In genomic region chr2:196988599-196988998, GRCh38 we compare ENCODE assay signal across 9 cellular contexts.
DNase-seq lines count a peak whose midpoint lies in the region; ATAC-seq, FAIRE-seq and TF ChIP-seq lines count a peak whose summit lies in the region.
"Had no signal": no experiment of that assay in that cellular context is flagged by ENCODE, and none has a peak within 500 bp of the region (broad histone marks: within the 10 kb centered on the region; RNA-seq: fewer than 3 reads in every experiment).

No MANE protein-coding gene starts in this region.

- H3K4me1 Mint-ChIP-seq in activated naive CD4-positive, alpha-beta T cell treated with anti-CD3 and anti-CD28 coated beads, Interleukin-2, amount 50 U/mL, for 24 hours: peaks cover 69% of the 10 kb centered on the region
- peaks cover 31% of the 10 kb centered on the region for H3K4me1 Mint-ChIP-seq in WTC11

- H3K9me1 ChIP-seq in keratinocyte (ENCODE audit: control insufficient read depth, extremely low read depth, insufficient read depth, low read length): no peaks in the 10 kb centered on the region

- H3K9ac ChIP-seq in keratinocyte (ENCODE audit: control insufficient read depth, extremely low read depth, insufficient read depth, low read length): no peak overlapping the region
- no peak overlapping the region for H3K9ac ChIP-seq in trophoblast cell (ENCODE audit: low read length)

- H3K27me3 ChIP-seq in keratinocyte (ENCODE audit: control insufficient read depth, extremely low read depth, insufficient read depth, low read length): no peaks in the 10 kb centered on the region
- H3K27me3 ChIP-seq in tibial nerve: no peaks in the 10 kb centered on the region
- no peaks in the 10 kb centered on the region for H3K27me3 ChIP-seq in trophoblast cell (ENCODE audit: insufficient read depth, low read length)
- H3K27me3 ChIP-seq: cardiac muscle cell had no signal

- no peak overlapping the region for H3K4me2 ChIP-seq in keratinocyte (ENCODE audit: control insufficient read depth, extremely low read depth, insufficient read depth, low read depth, low read length)
- no peak overlapping the region for H3K4me2 ChIP-seq in trophoblast cell (ENCODE audit: low read length)

- H3K4me3 ChIP-seq in keratinocyte (ENCODE audit: control insufficient read depth in 2 of 3, extremely low read depth in 1 of 3, insufficient read depth in 2 of 3, low read depth in 1 of 3, low read length in 3 of 3) (no peak overlapping the region), tibial nerve (no peak overlapping the region), trophoblast cell (ENCODE audit: low read depth, low read length) (no peak overlapping the region)
- H3K4me3 ChIP-seq: cardiac muscle cell had no signal

- H4K20me1 ChIP-seq in keratinocyte (ENCODE audit: control insufficient read depth, extremely low read depth, insufficient read depth, low read length): no peaks in the 10 kb centered on the region

- dilution Hi-C loops in keratinocyte (cut with MboI; ENCODE audit: extremely low pct_ligation_motif_present, low sequenced_read_pairs): no loop called here

- H4K12ac ChIP-seq in trophoblast cell (ENCODE audit: low read depth, low read length): no peak overlapping the region

- no peak for FAIRE-seq in keratinocyte (lab: Jason Lieb, UNC)

- POLR2A ChIA-PET in WTC11 (lab: Charles Lee) (no interaction called here), RWPE1 (lab: Yijun Ruan, JAX; ENCODE audit: low non-redundant PET) (no interaction called here)

- H3K4me3 Mint-ChIP-seq in activated naive CD4-positive, alpha-beta T cell treated with anti-CD3 and anti-CD28 coated beads, Interleukin-2, amount 50 U/mL, for 24 hours: peak overlapping the region; percentile 46
- no peak overlapping the region for H3K4me3 Mint-ChIP-seq in WTC11

- H3K18ac ChIP-seq in trophoblast cell (ENCODE audit: low read length): no peak overlapping the region

- H3K27ac Mint-ChIP-seq in activated naive CD4-positive, alpha-beta T cell treated with anti-CD3 and anti-CD28 coated beads, Interleukin-2, amount 50 U/mL, for 24 hours: peak overlapping the region; percentile 95
- 0 out of 2 replicates have a peak overlapping the region, but pooled peaks have one; percentile 69 for H3K27ac Mint-ChIP-seq in WTC11

- H3K36me3 ChIP-seq in keratinocyte (ENCODE audit: control insufficient read depth in 2 of 2, extremely low read depth in 1 of 2, insufficient read depth in 2 of 2, low read length in 2 of 2): no peaks in the 10 kb centered on the region
- H3K36me3 ChIP-seq in tibial nerve: peaks cover 0 to 11% (median 8%) of the 10 kb centered on the region in 3 donors
- H3K36me3 ChIP-seq in trophoblast cell (ENCODE audit: control insufficient read depth in 1 of 2, insufficient read depth in 2 of 2, low read length in 2 of 2): no peaks in the 10 kb centered on the region
- H3K36me3 ChIP-seq: cardiac muscle cell had no signal

- H3K4me1 ChIP-seq in keratinocyte (ENCODE audit: control insufficient read depth, extremely low read depth, insufficient read depth, low read length): peaks cover 15% of the 10 kb centered on the region
- peaks cover 0 to 25% (median 8%) of the 10 kb centered on the region in 4 donors for H3K4me1 ChIP-seq in tibial nerve
- no peaks in the 10 kb centered on the region for H3K4me1 ChIP-seq in trophoblast cell (ENCODE audit: control insufficient read depth in 1 of 2, insufficient read depth in 2 of 2, low read length in 2 of 2)

- H3K9me3 ChIP-seq in keratinocyte (ENCODE audit: control insufficient read depth, low read depth, low read length): no peaks in the 10 kb centered on the region
- no peaks in the 10 kb centered on the region for H3K9me3 ChIP-seq in tibial nerve
- no peaks in the 10 kb centered on the region for H3K9me3 ChIP-seq in trophoblast cell (ENCODE audit: insufficient read depth, low read depth, low read length)

- H3K9me3 Mint-ChIP-seq in activated naive CD4-positive, alpha-beta T cell treated with anti-CD3 and anti-CD28 coated beads, Interleukin-2, amount 50 U/mL, for 24 hours: no peaks in the 10 kb centered on the region
- H3K9me3 Mint-ChIP-seq in WTC11: peaks cover 8% of the 10 kb centered on the region

- no peak overlapping the region for H4K8ac ChIP-seq in trophoblast cell (ENCODE audit: low read depth, low read length)

- H3K4ac ChIP-seq in trophoblast cell (ENCODE audit: low read depth, low read length): no peak overlapping the region

- H3K23ac ChIP-seq in trophoblast cell (ENCODE audit: low read length): no peak overlapping the region

- H2BK5ac ChIP-seq in trophoblast cell (ENCODE audit: low read depth, low read length, poor library complexity): no peak overlapping the region

- peak overlapping the region; percentile 87 for H3K27ac ChIP-seq in keratinocyte (ENCODE audit: control insufficient read depth, insufficient read depth, low read length)
- peak overlapping the region in 3 of 4 donors; percentile 37 to 90 (median 75) for H3K27ac ChIP-seq in tibial nerve
- no peak overlapping the region for H3K27ac ChIP-seq in RWPE1
- H3K27ac ChIP-seq in trophoblast cell (ENCODE audit: low read depth, low read length): no peak overlapping the region

- TF ChIP-seq EP300 in tibial nerve (IDR thresholded peaks at IDR 0.05): no peak

- no peak for ATAC-seq in WTC11

- no peak for DNase-seq in activated naive CD4-positive, alpha-beta T cell treated with Interleukin-2 at 50 U/mL for 16 hours
- no peak for DNase-seq in WTC11 (ENCODE audit: low spot score)
- no peak for DNase-seq in keratinocyte (ENCODE audit: low read depth, low spot score)
- DNase-seq in tibial nerve (ENCODE audit: low spot score in 2 of 2): no peak
- DNase-seq in HuH-7.5 (ENCODE audit: low spot score): no peak
- DNase-seq in RWPE1 (ENCODE audit: low spot score): no peak
- DNase-seq in trophoblast cell: no peak

- no peaks in the 10 kb centered on the region for H3K79me1 ChIP-seq in trophoblast cell (ENCODE audit: low read length)

- no peaks in the 10 kb centered on the region for H3K27me3 Mint-ChIP-seq in activated naive CD4-positive, alpha-beta T cell treated with anti-CD3 and anti-CD28 coated beads, Interleukin-2, amount 50 U/mL, for 24 hours
- no peaks in the 10 kb centered on the region for H3K27me3 Mint-ChIP-seq in WTC11 (ENCODE audit: low read depth)

- CTCF ChIA-PET in WTC11 (lab: Charles Lee): no interaction called here
- CTCF ChIA-PET in RWPE1 (lab: Yijun Ruan, JAX): interaction anchor here (0.6 kb wide), 1 partner anchor 1092 kb away, joined by 3 read pairs; no protein-coding TSS in a partner anchor

- no peak overlapping the region for H3K14ac ChIP-seq in trophoblast cell (ENCODE audit: low read length)

- 38% methylated on average over 3 of the region's 3 CpGs for WGBS in tibial nerve, 2 donors
- no CpG with 5 or more reads among the region's 3 CpGs for WGBS in trophoblast cell (ENCODE audit: extremely low coverage, insufficient coverage, insufficient read length)

- H2BK120ac ChIP-seq in trophoblast cell (ENCODE audit: insufficient read depth, low read length, poor library complexity): no peak overlapping the region

- peak overlapping the region; percentile 6 for H2AFZ ChIP-seq in keratinocyte (ENCODE audit: control insufficient read depth, low read length)
- no peak overlapping the region for H2AFZ ChIP-seq in trophoblast cell (ENCODE audit: insufficient read depth, low read length, poor library complexity)

- TF ChIP-seq CTCF in WTC11 (IDR thresholded peaks at IDR 0.05): no peak
- no peak for TF ChIP-seq CTCF in keratinocyte (optimal IDR thresholded peaks at IDR 0.05 in 1 of 3, IDR thresholded peaks at IDR 0.05 in 1 of 3, conservative IDR thresholded peaks at IDR 0.05 in 1 of 3; ENCODE audit: extremely low read depth in 1 of 3, insufficient read depth in 2 of 3, low read length in 3 of 3)
- TF ChIP-seq CTCF in tibial nerve (IDR thresholded peaks at IDR 0.05): no peak
- TF ChIP-seq CTCF in RWPE1 (conservative IDR thresholded peaks at IDR 0.05; ENCODE audit: low read depth): no peak

- no peak overlapping the region for H4K91ac ChIP-seq in trophoblast cell (ENCODE audit: low read depth, low read length)

- no peak overlapping the region for H2AK5ac ChIP-seq in trophoblast cell (ENCODE audit: low read length)

- H3K79me2 ChIP-seq in keratinocyte (ENCODE audit: control insufficient read depth, insufficient read depth, low read length) (no peaks in the 10 kb centered on the region), trophoblast cell (ENCODE audit: control insufficient read depth, insufficient read depth, low read length, poor library complexity) (no peaks in the 10 kb centered on the region)

- H2BK12ac ChIP-seq in trophoblast cell (ENCODE audit: low read length): no peak overlapping the region

- no peak for TF ChIP-seq POLR2A in tibial nerve (IDR thresholded peaks at IDR 0.05)

- H3K36me3 Mint-ChIP-seq in activated naive CD4-positive, alpha-beta T cell treated with anti-CD3 and anti-CD28 coated beads, Interleukin-2, amount 50 U/mL, for 24 hours: peaks cover 14% of the 10 kb centered on the region
- H3K36me3 Mint-ChIP-seq in WTC11: no peaks in the 10 kb centered on the region

TF ChIP-seq in WTC11, 78 proteins besides CTCF, POLR2A, EP300 and RAD21 (continues in another document):
- no peak for TF ChIP-seq SMAD3 (CRISPR knock-in tag; IDR thresholded peaks at IDR 0.05; ENCODE audit: borderline replicate concordance)
- TF ChIP-seq, protein P1, sequence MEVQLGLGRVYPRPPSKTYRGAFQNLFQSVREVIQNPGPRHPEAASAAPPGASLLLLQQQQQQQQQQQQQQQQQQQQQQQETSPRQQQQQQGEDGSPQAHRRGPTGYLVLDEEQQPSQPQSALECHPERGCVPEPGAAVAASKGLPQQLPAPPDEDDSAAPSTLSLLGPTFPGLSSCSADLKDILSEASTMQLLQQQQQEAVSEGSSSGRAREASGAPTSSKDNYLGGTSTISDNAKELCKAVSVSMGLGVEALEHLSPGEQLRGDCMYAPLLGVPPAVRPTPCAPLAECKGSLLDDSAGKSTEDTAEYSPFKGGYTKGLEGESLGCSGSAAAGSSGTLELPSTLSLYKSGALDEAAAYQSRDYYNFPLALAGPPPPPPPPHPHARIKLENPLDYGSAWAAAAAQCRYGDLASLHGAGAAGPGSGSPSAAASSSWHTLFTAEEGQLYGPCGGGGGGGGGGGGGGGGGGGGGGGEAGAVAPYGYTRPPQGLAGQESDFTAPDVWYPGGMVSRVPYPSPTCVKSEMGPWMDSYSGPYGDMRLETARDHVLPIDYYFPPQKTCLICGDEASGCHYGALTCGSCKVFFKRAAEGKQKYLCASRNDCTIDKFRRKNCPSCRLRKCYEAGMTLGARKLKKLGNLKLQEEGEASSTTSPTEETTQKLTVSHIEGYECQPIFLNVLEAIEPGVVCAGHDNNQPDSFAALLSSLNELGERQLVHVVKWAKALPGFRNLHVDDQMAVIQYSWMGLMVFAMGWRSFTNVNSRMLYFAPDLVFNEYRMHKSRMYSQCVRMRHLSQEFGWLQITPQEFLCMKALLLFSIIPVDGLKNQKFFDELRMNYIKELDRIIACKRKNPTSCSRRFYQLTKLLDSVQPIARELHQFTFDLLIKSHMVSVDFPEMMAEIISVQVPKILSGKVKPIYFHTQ (CRISPR knock-in tag; IDR thresholded peaks at IDR 0.05): no peak

Comparison
In these comparisons a context has a peak if more than half of its experiments do, and no peak if none do; other contexts are left out.
1. H3K27ac ChIP-seq: peak in keratinocyte (single experiment) and tibial nerve (3 of 4); none in RWPE1 (single experiment) and trophoblast cell (single experiment).